In genomic region chr11:107505667-107506066, GRCh38 we compare ENCODE assay signal across 1 cellular context.
TF ChIP-seq lines count a peak whose summit lies in the region.

No MANE protein-coding gene starts in this region.

TF ChIP-seq in SK-N-SH, 30 proteins besides CTCF, POLR2A, EP300 and RAD21 (continued from another document):
- TF ChIP-seq, protein P1, sequence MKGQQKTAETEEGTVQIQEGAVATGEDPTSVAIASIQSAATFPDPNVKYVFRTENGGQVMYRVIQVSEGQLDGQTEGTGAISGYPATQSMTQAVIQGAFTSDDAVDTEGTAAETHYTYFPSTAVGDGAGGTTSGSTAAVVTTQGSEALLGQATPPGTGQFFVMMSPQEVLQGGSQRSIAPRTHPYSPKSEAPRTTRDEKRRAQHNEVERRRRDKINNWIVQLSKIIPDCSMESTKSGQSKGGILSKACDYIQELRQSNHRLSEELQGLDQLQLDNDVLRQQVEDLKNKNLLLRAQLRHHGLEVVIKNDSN (IDR thresholded peaks at IDR 0.05; ENCODE audit: borderline replicate concordance, low read depth): no peak
- TF ChIP-seq MXI1 (IDR thresholded peaks at IDR 0.05; ENCODE audit: low read depth, low read length): no peak
